In the genomic region with DNA sequence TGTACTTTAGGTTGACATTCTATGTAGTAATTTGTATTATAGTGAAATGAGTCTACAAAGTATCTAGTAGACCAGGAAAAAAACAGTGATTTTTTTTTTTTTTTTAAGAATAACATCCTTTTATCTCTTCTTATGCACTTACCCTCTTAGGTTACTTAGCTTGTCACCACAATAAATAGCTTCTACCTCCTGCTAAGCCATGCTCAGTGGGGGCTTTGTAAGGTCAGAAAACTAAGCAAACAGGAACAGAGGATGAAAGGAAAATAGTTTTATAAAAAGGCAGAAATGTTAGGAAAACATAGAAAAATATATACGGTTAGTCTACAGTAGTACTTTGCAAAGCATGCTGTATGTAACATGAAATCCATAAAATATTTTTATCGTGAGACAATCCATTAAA, we compare ENCODE assay signal across 1 cellular context.
TF ChIP-seq lines count a peak whose summit lies in the region.

No MANE protein-coding gene starts in this region.

TF ChIP-seq in GM23338, 12 proteins besides CTCF, POLR2A, EP300 and RAD21 (continued from another document):
- TF ChIP-seq, protein P1, sequence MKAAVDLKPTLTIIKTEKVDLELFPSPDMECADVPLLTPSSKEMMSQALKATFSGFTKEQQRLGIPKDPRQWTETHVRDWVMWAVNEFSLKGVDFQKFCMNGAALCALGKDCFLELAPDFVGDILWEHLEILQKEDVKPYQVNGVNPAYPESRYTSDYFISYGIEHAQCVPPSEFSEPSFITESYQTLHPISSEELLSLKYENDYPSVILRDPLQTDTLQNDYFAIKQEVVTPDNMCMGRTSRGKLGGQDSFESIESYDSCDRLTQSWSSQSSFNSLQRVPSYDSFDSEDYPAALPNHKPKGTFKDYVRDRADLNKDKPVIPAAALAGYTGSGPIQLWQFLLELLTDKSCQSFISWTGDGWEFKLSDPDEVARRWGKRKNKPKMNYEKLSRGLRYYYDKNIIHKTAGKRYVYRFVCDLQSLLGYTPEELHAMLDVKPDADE (IDR thresholded peaks at IDR 0.05) = no peak
- TF ChIP-seq EZH2phosphoT487 (IDR thresholded peaks at IDR 0.05; ENCODE audit: unreplicated experiment) = no peak
